ENCODE assay signal across 8 cellular contexts in genomic region chr21:39348040-39348354, GRCh38. TPM values are rescaled to one million over a fixed set of nuclear protein-coding genes. Genes with fewer than 3 reads are reported as not detected.
DNase-seq lines count a peak whose midpoint lies in the region; ATAC-seq and TF ChIP-seq lines count a peak whose summit lies in the region.

No MANE protein-coding gene starts in this region.

- peaks cover 39% of the 10 kb centered on the region for H3K36me3 Mint-ChIP-seq in activated CD4-positive, alpha-beta memory T cell treated with anti-CD3 and anti-CD28 coated beads for 36 hours

- H3K36me3 ChIP-seq in HCT116 (ENCODE audit: control insufficient read depth in 1 of 2, insufficient read depth in 2 of 2, low read length in 2 of 2) = peaks cover 40 to 43% of the 10 kb centered on the region in 2 experiments

- H3K79me2 ChIP-seq in HCT116 (ENCODE audit: insufficient read depth, low read length) = peaks cover 42% of the 10 kb centered on the region

- H3K9me2 ChIP-seq in HCT116 (ENCODE audit: insufficient read depth) = no peaks in the 10 kb centered on the region

- H3K27ac ChIP-seq in HCT116 (ENCODE audit: low read depth, low read length) (peak overlapping the region; percentile 98), right cardiac atrium (ENCODE audit: low read length) (peak overlapping the region; percentile 84)

- TF ChIP-seq RAD21 in HCT116 (IDR thresholded peaks at IDR 0.05; ENCODE audit: low read depth) = no peak

- under 1% methylated on average over 11 of the region's 11 CpGs for WGBS in right cardiac atrium

- peak overlapping the region; percentile 80 for H3K4me3 Mint-ChIP-seq in activated CD4-positive, alpha-beta memory T cell treated with anti-CD3 and anti-CD28 coated beads for 36 hours

- peaks cover 34% of the 10 kb centered on the region; the same call in 1 of the 2 replicates for H4K20me1 ChIP-seq in HCT116 (ENCODE audit: insufficient read depth)

- no peaks in the 10 kb centered on the region for H3K9me3 Mint-ChIP-seq in activated CD4-positive, alpha-beta memory T cell treated with anti-CD3 and anti-CD28 coated beads for 36 hours

- H3K27me3 ChIP-seq in HCT116 (ENCODE audit: insufficient read depth, low read length) (no peaks in the 10 kb centered on the region), right cardiac atrium (ENCODE audit: control insufficient read depth, insufficient read depth) (no peaks in the 10 kb centered on the region)

- H3K27me3 Mint-ChIP-seq in activated CD4-positive, alpha-beta memory T cell treated with anti-CD3 and anti-CD28 coated beads for 36 hours = peaks cover 2% of the 10 kb centered on the region

- intact Hi-C loops in HCT116 (cut with micrococcal nuclease) = loop anchor here (2.0 to 5.0 kb wide), 3 partner anchors 33 to 41 kb away; partner anchors contain the start of gene BRWD1
- intact Hi-C loops in activated CD4-positive, alpha-beta memory T cell treated with anti-CD3 and anti-CD28 coated beads for 36 hours (cut with micrococcal nuclease) = loop anchor here (10.0 kb wide), 1 partner anchor 1783 kb away; no protein-coding TSS in a partner anchor
- intact Hi-C loops in right cardiac atrium (cut with DNase I) = loop anchor here in 2 of 4 donors (5.0 kb wide), 1 partner anchor 36 kb away; the partner anchor contains the start of gene BRWD1 (in 2 of the 2)

- H3K4me3 ChIP-seq in AG09309 (ENCODE audit: control insufficient read depth, low read depth, low read length) (peak overlapping the region; percentile 80), HCT116 (replicated peaks in 1 of 2; ENCODE audit: low read depth in 1 of 2, low read length in 2 of 2) (peak overlapping the region; percentile 79 to 97), right cardiac atrium (ENCODE audit: low read length) (peak overlapping the region; percentile 89)

- peaks cover 33% of the 10 kb centered on the region for H3K4me1 Mint-ChIP-seq in activated CD4-positive, alpha-beta memory T cell treated with anti-CD3 and anti-CD28 coated beads for 36 hours (ENCODE audit: low read depth)

- no peak for ATAC-seq in HCT116
- ATAC-seq in right cardiac atrium = no peak
- no peak for ATAC-seq in GM21367 (IDR thresholded peaks at IDR 0.05; ENCODE audit: unreplicated experiment)

- H3K9me3 ChIP-seq in HCT116 (ENCODE audit: control insufficient read depth in 1 of 2, insufficient read depth in 1 of 2, low read depth in 1 of 2, low read length in 2 of 2) = no peaks in the 10 kb centered on the region
- no peaks in the 10 kb centered on the region for H3K9me3 ChIP-seq in right cardiac atrium (ENCODE audit: control insufficient read depth, low read length)

- DNase-seq in AG09309 (ENCODE audit: low read depth) (no peak), HCT116 (ENCODE audit: low read depth, low spot score) (no peak), right cardiac atrium (no peak), HPDE6-E6E7 (ENCODE audit: extremely low spot score) (no peak), C1 segment of cervical spinal cord (lab: John Stamatoyannopoulos, UW) (no peak)
- DNase-seq in activated CD4-positive, alpha-beta memory T cell treated with anti-CD3 and anti-CD28 coated beads for 36 hours = no peak
- DNase-seq in stimulated activated naive CD4-positive, alpha-beta T cell treated with Interleukin-2 at 50 U/mL for 16 hours (lab: John Stamatoyannopoulos, UW) = peak; percentile 45

- H3K27ac Mint-ChIP-seq in activated CD4-positive, alpha-beta memory T cell treated with anti-CD3 and anti-CD28 coated beads for 36 hours = peak overlapping the region; percentile 90

- RAD21 ChIA-PET in HCT116 (lab: Charles Lee; ENCODE audit: low non-redundant PET in 1 of 2, low total read pairs in 2 of 2, uncharacterized antibody in 2 of 2, unreplicated experiment in 2 of 2) = no interaction called here

- H3K9ac ChIP-seq in HCT116 (ENCODE audit: low read length) = peak overlapping the region; percentile 95

- CTCF ChIA-PET in HCT116 (lab: Charles Lee) = no interaction called here
- CTCF ChIA-PET in activated CD4-positive, alpha-beta memory T cell treated with anti-CD3 and anti-CD28 coated beads for 36 hours (lab: Charles Lee) = interaction anchor here (1.0 to 2.3 kb wide), 5 partner anchors 10 to 165 kb away, joined by 3 to 14 read pairs (median 3); partner anchors contain the start of gene PSMG1

- TF ChIP-seq POLR2A in HCT116 (IDR thresholded peaks at IDR 0.05; ENCODE audit: borderline replicate concordance, extremely low read depth, insufficient read depth, insufficient read length) = no peak

- peak overlapping the region; percentile 88 for H3K4me2 ChIP-seq in HCT116 (ENCODE audit: low read length)

- TF ChIP-seq CTCF in AG09309 (IDR thresholded peaks at IDR 0.05; ENCODE audit: control insufficient read depth, insufficient read depth, low read depth, low read length, missing control alignments) = no peak
- no peak for TF ChIP-seq CTCF in HCT116 (IDR thresholded peaks at IDR 0.05 in 2 of 3, conservative IDR thresholded peaks at IDR 0.05 in 1 of 3; ENCODE audit: borderline replicate concordance in 1 of 3, insufficient read depth in 1 of 3, low read depth in 2 of 3, low read length in 2 of 3)

- H2AFZ ChIP-seq in HCT116 (ENCODE audit: low read depth, low read length, poor library complexity, severe bottlenecking) = no peak overlapping the region

- BruUV-seq in HCT116 (replicated peaks; lab: Mats Ljungman, UMichigan) = TSS peak; percentile 48

- POLR2A ChIA-PET in HCT116 (lab: Charles Lee) = interaction anchor here (0.8 to 1.5 kb wide), 3 partner anchors 10 to 36 kb away, joined by 3 to 9 read pairs (median 3); a partner anchor contains a TSS
- POLR2A ChIA-PET in activated CD4-positive, alpha-beta memory T cell treated with anti-CD3 and anti-CD28 coated beads for 36 hours (lab: Charles Lee) = interaction anchor here (0.9 to 3.7 kb wide), 5 partner anchors 31 to 165 kb away, joined by 3 to 56 read pairs (median 23); partner anchors contain the start of genes BRWD1 and PSMG1

- peaks cover 5 to 22% of the 10 kb centered on the region in 2 experiments for H3K4me1 ChIP-seq in HCT116 (ENCODE audit: control insufficient read depth in 1 of 2, insufficient read depth in 2 of 2, low read length in 2 of 2)
- peaks cover 3% of the 10 kb centered on the region for H3K4me1 ChIP-seq in right cardiac atrium (ENCODE audit: control insufficient read depth, insufficient read depth, low read length)

TF ChIP-seq in HCT116, 20 proteins besides CTCF, POLR2A, EP300 and RAD21:
- TF ChIP-seq ELF1 (IDR thresholded peaks at IDR 0.05; ENCODE audit: borderline replicate concordance, low read depth) (no peak), SP1 (IDR thresholded peaks at IDR 0.05; ENCODE audit: low read depth) (no peak), ZFX (IDR thresholded peaks at IDR 0.05) (no peak), ZBTB33 (IDR thresholded peaks at IDR 0.05; ENCODE audit: extremely low read depth, insufficient replicate concordance, low read length) (no peak), FOSL1 (IDR thresholded peaks at IDR 0.05; ENCODE audit: low read depth) (no peak), MAX (IDR thresholded peaks at IDR 0.05) (no peak), TCF7L2 (IDR thresholded peaks at IDR 0.05; ENCODE audit: borderline replicate concordance, extremely low read depth, insufficient read depth, insufficient read length) (no peak), SRF (IDR thresholded peaks at IDR 0.05; ENCODE audit: low read depth) (no peak), YY1 (IDR thresholded peaks at IDR 0.05; ENCODE audit: extremely low read depth, insufficient replicate concordance, low read depth, low read length) (no peak), POLR2AphosphoS5 (IDR thresholded peaks at IDR 0.05; ENCODE audit: low read depth, low read length) (no peak), EGR1 (IDR thresholded peaks at IDR 0.05; ENCODE audit: low read depth) (no peak), CEBPB (IDR thresholded peaks at IDR 0.05; ENCODE audit: low read depth) (no peak), SIN3A (IDR thresholded peaks at IDR 0.05; ENCODE audit: low read depth) (no peak), JUND (IDR thresholded peaks at IDR 0.05) (no peak), EZH2phosphoT487 (IDR thresholded peaks at IDR 0.05; ENCODE audit: borderline replicate concordance) (no peak)

RNA-seq across cellular contexts. Expression of gene HMGN1, which starts 0.9 kb away (rescaled TPM):
- total RNA-seq in HCT116 (2021; ENCODE audit: unreplicated experiment) (399 TPM), right cardiac atrium (10 to 100 TPM; 66.5 to 84.6 (median 80.8) TPM)
- 194 and 209 TPM in 2 replicates for polyA plus RNA-seq in HCT116 (2012)
- total RNA-seq in activated CD4-positive, alpha-beta memory T cell treated with anti-CD3 and anti-CD28 coated beads for 36 hours = 100 to 1,000 TPM; 441 to 449 TPM
- 50.7 TPM for polyA plus RNA-seq in right cardiac atrium

RNA-seq across cellular contexts. Expression of gene BRWD1, which starts 34.6 kb away (rescaled TPM):
- 33.1 TPM for total RNA-seq in HCT116 (2021; ENCODE audit: unreplicated experiment)
- polyA plus RNA-seq in HCT116 (2012) = 7.3 and 7.4 TPM in 2 replicates
- total RNA-seq in activated CD4-positive, alpha-beta memory T cell treated with anti-CD3 and anti-CD28 coated beads for 36 hours = 10 to 100 TPM; 28.7 to 29.4 TPM
- 10 to 100 TPM; 31.0 to 36.9 (median 32.7) TPM for total RNA-seq in right cardiac atrium
- 13.4 TPM for polyA plus RNA-seq in right cardiac atrium
